Comparison of ENCODE assay signal across 2 cellular contexts in the genomic region with DNA sequence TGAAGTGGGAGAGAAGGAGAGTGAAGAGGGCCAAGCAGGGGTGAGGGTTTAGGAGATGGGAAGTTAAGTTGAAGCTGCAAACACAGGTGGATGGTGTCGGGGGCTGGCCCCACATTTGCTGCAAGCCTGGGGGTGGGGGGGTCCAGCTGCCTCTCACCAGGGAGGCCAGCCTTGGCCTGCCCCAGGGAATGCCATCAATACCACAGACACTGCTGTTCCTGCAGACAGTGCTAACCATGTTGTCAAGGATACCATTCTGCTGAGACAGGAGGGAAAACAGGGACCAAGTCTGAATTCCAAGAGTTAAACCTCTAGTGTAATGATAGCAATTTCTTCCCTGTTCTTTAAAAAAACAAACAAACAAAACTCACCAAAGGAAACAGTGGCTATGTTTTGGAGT.
TF ChIP-seq lines count a peak whose summit lies in the region.

No MANE protein-coding gene starts in this region.

TF ChIP-seq in IMR-90, 13 proteins besides CTCF, POLR2A, EP300 and RAD21:
- TF ChIP-seq MAFK (IDR thresholded peaks at IDR 0.05; ENCODE audit: low read depth, low read length), result no peak
- TF ChIP-seq CEBPB (IDR thresholded peaks at IDR 0.05; ENCODE audit: low read depth, low read length), result no peak
- TF ChIP-seq, protein P1, sequence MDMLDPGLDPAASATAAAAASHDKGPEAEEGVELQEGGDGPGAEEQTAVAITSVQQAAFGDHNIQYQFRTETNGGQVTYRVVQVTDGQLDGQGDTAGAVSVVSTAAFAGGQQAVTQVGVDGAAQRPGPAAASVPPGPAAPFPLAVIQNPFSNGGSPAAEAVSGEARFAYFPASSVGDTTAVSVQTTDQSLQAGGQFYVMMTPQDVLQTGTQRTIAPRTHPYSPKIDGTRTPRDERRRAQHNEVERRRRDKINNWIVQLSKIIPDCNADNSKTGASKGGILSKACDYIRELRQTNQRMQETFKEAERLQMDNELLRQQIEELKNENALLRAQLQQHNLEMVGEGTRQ (IDR thresholded peaks at IDR 0.05; ENCODE audit: low read depth, low read length), result no peak
- TF ChIP-seq NFE2L2 (IDR thresholded peaks at IDR 0.05; ENCODE audit: low read depth, low read length), result no peak
- no peak for TF ChIP-seq ELK1 (IDR thresholded peaks at IDR 0.05; ENCODE audit: borderline replicate concordance, low read depth, low read length)
- TF ChIP-seq MAZ (IDR thresholded peaks at IDR 0.05; ENCODE audit: borderline replicate concordance, low read depth, low read length), result no peak
- TF ChIP-seq FOS (IDR thresholded peaks at IDR 0.05; ENCODE audit: low read depth, low read length), result no peak
- no peak for TF ChIP-seq SMC3 (IDR thresholded peaks at IDR 0.05; ENCODE audit: low read depth, low read length)
- no peak for TF ChIP-seq CHD1 (IDR thresholded peaks at IDR 0.05; ENCODE audit: low read depth, low read length)
- no peak for TF ChIP-seq RCOR1 (IDR thresholded peaks at IDR 0.05; ENCODE audit: insufficient replicate concordance, low read length)
- TF ChIP-seq RFX5 (IDR thresholded peaks at IDR 0.05; ENCODE audit: low read depth, low read length), result no peak
- no peak for TF ChIP-seq MXI1 (IDR thresholded peaks at IDR 0.05; ENCODE audit: borderline replicate concordance, low read depth, low read length)

TF ChIP-seq in WTC11, 78 proteins besides CTCF, POLR2A, EP300 and RAD21:
- no peak for TF ChIP-seq ZNF425 (CRISPR knock-in tag; conservative IDR thresholded peaks at IDR 0.05)
- TF ChIP-seq STAT6 (CRISPR knock-in tag; conservative IDR thresholded peaks at IDR 0.05; ENCODE audit: low read depth), result no peak
- no peak for TF ChIP-seq ZNF396 (CRISPR knock-in tag; IDR thresholded peaks at IDR 0.05; ENCODE audit: borderline replicate concordance)
- no peak for TF ChIP-seq JAZF1 (CRISPR knock-in tag; IDR thresholded peaks at IDR 0.05)
